ENCODE assay signal across 12 cellular contexts in genomic region chr4:47002593-47002992, GRCh38. TPM values are rescaled to one million over a fixed set of nuclear protein-coding genes. Genes with fewer than 3 reads are reported as not detected.
A peak's percentile ranks its signal among the peaks of the same experiment; 100 is the strongest.
DNase-seq lines count a peak whose midpoint lies in the region; ATAC-seq and TF ChIP-seq lines count a peak whose summit lies in the region.
"Had no signal": no experiment of that assay in that cellular context is flagged by ENCODE, and none has a peak within 500 bp of the region (broad histone marks: within the 10 kb centered on the region; RNA-seq: fewer than 3 reads in every experiment).

No MANE protein-coding gene starts in this region.

- TF ChIP-seq CTCF in RWPE1 (conservative IDR thresholded peaks at IDR 0.05; ENCODE audit: low read depth) (peak; percentile 23; the same call in 1 of the 2 replicates), fibroblast of villous mesenchyme (IDR thresholded peaks at IDR 0.05; ENCODE audit: insufficient read depth, low read depth, low read length) (peak; percentile 15)

- CTCF ChIA-PET in RWPE1 (lab: Yijun Ruan, JAX): no interaction called here

- no peak overlapping the region for H3K27ac ChIP-seq in RWPE1
- H3K27ac ChIP-seq: left lung, right lobe of liver had no signal

- no peak overlapping the region for H3K4me3 ChIP-seq in fibroblast of villous mesenchyme (ENCODE audit: low read depth, low read length)
- H3K4me3 ChIP-seq: left lung, right lobe of liver had no signal

- peak; percentile 34 for DNase-seq in COR-L47 (lab: John Stamatoyannopoulos, UW)
- DNase-seq in H4 (ENCODE audit: low spot score): peak; percentile 58
- DNase-seq in RWPE1 (ENCODE audit: low spot score): no peak
- no peak for DNase-seq in fibroblast of villous mesenchyme (ENCODE audit: low read depth)
- no peak for DNase-seq in COLO829 (ENCODE audit: low spot score)
- DNase-seq in NCI-H2107 (lab: John Stamatoyannopoulos, UW): no peak
- DNase-seq: activated T-cell treated with anti-CD3 and anti-CD28 coated beads, Interleukin-2, amount 50 U/mL, for 48 hours; effector CD8-positive, alpha-beta T cell; left lung; right lobe of liver had no signal

- ATAC-seq in GM21423 (IDR thresholded peaks at IDR 0.05; ENCODE audit: unreplicated experiment): no peak
- ATAC-seq in HG03354 (IDR thresholded peaks at IDR 0.05; ENCODE audit: poor library complexity, severe bottlenecking, unreplicated experiment): no peak
- ATAC-seq: left lung had no signal

- POLR2A ChIA-PET in RWPE1 (lab: Yijun Ruan, JAX; ENCODE audit: low non-redundant PET): no interaction called here

RNA-seq across cellular contexts. Expression of gene GABRA4, which starts 9.2 kb away (rescaled TPM):
- not detected in 2 replicates for total RNA-seq in H4 (2014; rRNA removed; shearing (Covaris generic))
- total RNA-seq in fibroblast of villous mesenchyme: not detected in 2 replicates
- total RNA-seq: left lung had no signal

RNA-seq across cellular contexts. Expression of gene GABRB1, which starts 28.8 kb away (rescaled TPM):
- total RNA-seq in H4 (2014; rRNA removed; shearing (Covaris generic)): 0.04 TPM in 1 of 2 replicates, not detected in the other
- total RNA-seq in fibroblast of villous mesenchyme: 0.32 TPM in 1 of 2 replicates, not detected in the other
- total RNA-seq: left lung had no signal

Comparison
In these comparisons a context has a peak if more than half of its experiments do, and no peak if none do; other contexts are left out.
1. DNase-seq: peak in COR-L47 (single experiment) and H4 (single experiment); none in RWPE1 (single experiment), fibroblast of villous mesenchyme (single experiment), COLO829 (single experiment) and NCI-H2107 (single experiment).